19 cellular contexts compared by ENCODE assay signal in the genomic region with DNA sequence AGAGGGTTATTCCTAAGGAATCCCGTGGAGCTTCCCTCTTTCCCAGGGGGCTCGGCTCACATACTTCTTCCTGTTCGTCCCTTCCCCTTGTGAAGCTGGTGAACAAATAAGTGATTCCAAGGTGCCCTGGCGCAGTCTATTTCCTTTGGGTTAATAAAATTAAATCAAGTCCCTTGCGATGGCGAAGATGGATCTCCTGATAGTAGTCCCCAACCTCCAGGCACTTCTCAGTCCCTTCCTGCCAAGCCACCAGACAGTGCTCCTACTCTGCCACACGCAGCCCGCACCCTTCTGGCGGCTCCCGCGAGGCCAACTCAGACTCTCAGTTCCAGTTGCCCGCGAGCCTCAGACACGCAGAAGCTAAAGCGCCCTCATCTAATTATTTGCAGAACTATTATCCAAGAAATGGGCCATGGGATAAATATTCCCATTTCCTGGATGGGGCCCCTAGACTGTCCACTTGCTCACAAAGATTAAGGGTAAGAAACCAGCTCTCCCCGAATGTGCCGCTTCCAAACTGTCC. TPM values are rescaled to one million over a fixed set of nuclear protein-coding genes. Genes with fewer than 3 reads are reported as not detected.
DNase-seq lines count a peak whose midpoint lies in the region; ATAC-seq and TF ChIP-seq lines count a peak whose summit lies in the region.
"Had no signal": no experiment of that assay in that cellular context is flagged by ENCODE, and none has a peak within 500 bp of the region (broad histone marks: within the 10 kb centered on the region; RNA-seq: fewer than 3 reads in every experiment).

No MANE protein-coding gene starts in this region.

- TF ChIP-seq CTCF in BE2C (IDR thresholded peaks at IDR 0.05; ENCODE audit: low read depth, low read length) (no peak), GM23338 (conservative IDR thresholded peaks at IDR 0.05; ENCODE audit: low read depth in 2 of 2) (no peak), brain (conservative IDR thresholded peaks at IDR 0.05) (no peak), brain microvascular endothelial cell (IDR thresholded peaks at IDR 0.05; ENCODE audit: low read depth, low read length, missing control alignments) (no peak)

- H3K27me3 ChIP-seq in BE2C (peaks cover 91% of the 10 kb centered on the region), GM23338 (ENCODE audit: insufficient read depth) (peaks cover 100% of the 10 kb centered on the region), iPS-20b (ENCODE audit: insufficient read depth, low read length) (peaks cover 100% of the 10 kb centered on the region), brain microvascular endothelial cell (replicated peaks) (peaks cover 79% of the 10 kb centered on the region)

- H3K36me3 Mint-ChIP-seq in GM23338 (ENCODE audit: low read depth) (no peaks in the 10 kb centered on the region), brain (no peaks in the 10 kb centered on the region)

- ATAC-seq in GM23338 (0 out of 3 replicates have a peak, but pooled peaks have one; percentile 4), HG03571 (IDR thresholded peaks at IDR 0.05; ENCODE audit: unreplicated experiment) (no peak), GM21723 (IDR thresholded peaks at IDR 0.05; ENCODE audit: unreplicated experiment) (no peak)

- H3K36me3 ChIP-seq in BE2C (no peaks in the 10 kb centered on the region), GM23338 (ENCODE audit: insufficient read depth) (no peaks in the 10 kb centered on the region), iPS-20b (ENCODE audit: insufficient read depth, low read depth, low read length) (no peaks in the 10 kb centered on the region), brain microvascular endothelial cell (replicated peaks) (no peaks in the 10 kb centered on the region)
- H3K36me3 ChIP-seq: Peyer's patch had no signal

- no peak overlapping the region for H3K27ac Mint-ChIP-seq in GM23338
- H3K27ac Mint-ChIP-seq in brain, result no peak overlapping the region
- H3K27ac Mint-ChIP-seq: CD4-positive, alpha-beta T cell had no signal

- 0 out of 2 replicates have a peak, but pooled peaks cover 8% of the 10 kb centered on the region for H4K20me1 ChIP-seq in GM23338 (replicated peaks; ENCODE audit: insufficient read depth)

- peak overlapping the region; percentile 77 for H2AFZ ChIP-seq in GM23338

- H3K27me3 Mint-ChIP-seq in GM23338 (ENCODE audit: insufficient read depth, low read depth, poor library complexity), result peaks cover 81% of the 10 kb centered on the region
- peaks cover 100% of the 10 kb centered on the region for H3K27me3 Mint-ChIP-seq in brain

- peak; percentile 23 for DNase-seq in BE2C
- peak; percentile 51 for DNase-seq in GM23338 (ENCODE audit: low spot score)
- DNase-seq in brain microvascular endothelial cell, result no peak
- no peak for DNase-seq in NK-92 treated with Interleukin-12 subunit alpha and Interleukin-12 subunit beta, amount 100 ng/mL, for 24 hours (lab: John Stamatoyannopoulos, UW)
- DNase-seq: CD4-positive, alpha-beta T cell; DND-41; KBM-7; NCI-H1048; NCI-H1694; NCI-H2107; NCI-H446; NCI-H774; Peyer's patch; SHP77 had no signal

- no peak overlapping the region for H3K4me3 ChIP-seq in BE2C (ENCODE audit: low read depth, low read length)
- H3K4me3 ChIP-seq in GM23338, result peak overlapping the region; percentile 54
- peak overlapping the region; percentile 29; the same call in 1 of the 2 replicates for H3K4me3 ChIP-seq in iPS-20b (ENCODE audit: low read length)
- H3K4me3 ChIP-seq in brain microvascular endothelial cell (ENCODE audit: low read depth, low read length), result no peak overlapping the region
- H3K4me3 ChIP-seq: Peyer's patch had no signal

- H3F3A ChIP-seq in GM23338 (replicated peaks; ENCODE audit: low read depth), result peaks cover 25% of the 10 kb centered on the region

- in situ Hi-C loops in brain microvascular endothelial cell (cut with HindIII; ENCODE audit: low pct_ligation_motif_present, low sequenced_read_pairs), result no loop called here

- no peaks in the 10 kb centered on the region for H3K79me2 ChIP-seq in GM23338 (replicated peaks; ENCODE audit: insufficient read depth)

- H3K4me3 Mint-ChIP-seq in GM23338 (peak overlapping the region; percentile 76), brain (peak overlapping the region in 4 of 5 experiments; percentile 37 to 77 (median 49))
- H3K4me3 Mint-ChIP-seq: CD4-positive, alpha-beta T cell had no signal

- H3K4me1 ChIP-seq in BE2C (no peaks in the 10 kb centered on the region), GM23338 (ENCODE audit: insufficient read depth) (peaks cover 55% of the 10 kb centered on the region), iPS-20b (ENCODE audit: insufficient read depth, low read length) (peaks cover 28% of the 10 kb centered on the region)

- H3K9me3 ChIP-seq in BE2C, result peaks cover 2% of the 10 kb centered on the region; the same call in 1 of the 2 replicates
- peaks cover 9% of the 10 kb centered on the region for H3K9me3 ChIP-seq in iPS-20b (ENCODE audit: insufficient read depth, low read depth, low read length)
- H3K9me3 ChIP-seq: Peyer's patch had no signal

- no peaks in the 10 kb centered on the region for H3K9me2 ChIP-seq in GM23338 (ENCODE audit: insufficient read depth)

- H3K9ac ChIP-seq in iPS-20b (ENCODE audit: low read depth, low read length), result no peak overlapping the region

- H3K9me3 Mint-ChIP-seq in GM23338 (no peaks in the 10 kb centered on the region; the same call in 2 of the 3 replicates), brain (peaks cover 0 to 5% (median 0%) of the 10 kb centered on the region in 5 experiments)
- H3K9me3 Mint-ChIP-seq: CD4-positive, alpha-beta T cell had no signal

- H3K27ac ChIP-seq in GM23338 (ENCODE audit: low read depth) (no peak overlapping the region), iPS-20b (ENCODE audit: low read length) (no peak overlapping the region), brain microvascular endothelial cell (no peak overlapping the region)
- H3K27ac ChIP-seq: Peyer's patch had no signal

- H3K4me1 Mint-ChIP-seq in GM23338, result peaks cover 43% of the 10 kb centered on the region
- peaks cover 25% of the 10 kb centered on the region for H3K4me1 Mint-ChIP-seq in brain

- peak overlapping the region; percentile 91 for H3K4me2 ChIP-seq in GM23338

TF ChIP-seq in GM23338, 12 proteins besides CTCF, POLR2A, EP300 and RAD21:
- peak; percentile 95 for TF ChIP-seq EZH2 (IDR thresholded peaks at IDR 0.05; ENCODE audit: low read depth, unreplicated experiment)
- TF ChIP-seq EZH2phosphoT487 (IDR thresholded peaks at IDR 0.05; ENCODE audit: unreplicated experiment), result peak; percentile 72
- TF ChIP-seq ZNF331 (CRISPR knock-in tag; IDR thresholded peaks at IDR 0.05; ENCODE audit: low read depth), result no peak
TF ChIP-seq in GM23338: peak in this region for 2.

RNA-seq across cellular contexts. Expression of a gene that starts 2.4 kb away (rescaled TPM):
- polyA plus RNA-seq in BE2C (2012; ENCODE audit: insufficient read depth, insufficient read length, low read depth), result not detected
- not detected in 2 replicates for total RNA-seq in GM23338 (2014; rRNA removed; shearing (Covaris generic))
- polyA plus RNA-seq in GM23338 (2016; fragmentation: Nextera tagmentation; extraction: Ambion mirVana) (0.11 TPM in 1 of 2 replicates, not detected in the other), brain (ENCODE audit: insufficient read depth, low read depth, low replicate concordance) (5.2 TPM)
- total RNA-seq: CD4-positive, alpha-beta T cell; H4; Peyer's patch had no signal

RNA-seq across cellular contexts. Expression of a gene that starts 20.7 kb away (rescaled TPM):
- polyA plus RNA-seq in BE2C (2012; ENCODE audit: insufficient read depth, insufficient read length, low read depth), result 11.5 TPM
- total RNA-seq in GM23338 (2014; rRNA removed; shearing (Covaris generic)), result 0.28 and 0.78 TPM in 2 replicates
- 3.4 and 5.7 TPM in 2 replicates for polyA plus RNA-seq in GM23338 (2016; fragmentation: Nextera tagmentation; extraction: Ambion mirVana)
- not detected for polyA plus RNA-seq in brain (ENCODE audit: insufficient read depth, low read depth, low replicate concordance)
- total RNA-seq: CD4-positive, alpha-beta T cell; H4; Peyer's patch had no signal

Comparison
In these comparisons a context has a peak if more than half of its experiments do, and no peak if none do; other contexts are left out.
1. DNase-seq: peak in BE2C (single experiment) and GM23338 (single experiment); none in brain microvascular endothelial cell (single experiment) and NK-92 treated with Interleukin-12 subunit alpha and Interleukin-12 subunit beta, amount 100 ng/mL, for 24 hours (single experiment).
2. H3K4me3 ChIP-seq: peak in GM23338 (single experiment) and iPS-20b (single experiment); none in BE2C (single experiment) and brain microvascular endothelial cell (single experiment).